In the genomic region with DNA sequence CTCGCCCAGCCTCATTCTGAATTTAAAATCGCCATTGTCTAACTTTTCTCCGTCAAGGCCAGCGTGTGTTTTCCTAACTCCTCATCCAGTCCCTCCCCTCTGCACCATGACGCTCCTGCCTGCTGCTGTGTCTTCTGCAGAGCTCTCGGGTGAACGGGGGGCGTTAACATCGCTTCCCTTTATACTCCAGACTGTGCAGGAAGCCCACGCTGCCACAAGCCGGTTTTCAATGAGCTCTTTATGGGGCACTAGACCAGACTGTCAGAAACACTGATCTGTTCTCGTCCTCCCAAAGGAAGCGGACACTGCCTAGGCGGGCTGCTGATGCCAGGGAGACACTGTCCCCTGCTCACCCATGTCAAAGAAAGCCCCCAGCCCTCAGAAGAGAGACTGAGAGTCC, we compare ENCODE assay signal across 10 cellular contexts. TPM values are rescaled to one million over a fixed set of nuclear protein-coding genes. Genes with fewer than 3 reads are reported as not detected.
DNase-seq lines count a peak whose midpoint lies in the region; ATAC-seq, FAIRE-seq and TF ChIP-seq lines count a peak whose summit lies in the region.
"Had no signal": no experiment of that assay in that cellular context is flagged by ENCODE, and none has a peak within 500 bp of the region (broad histone marks: within the 10 kb centered on the region; RNA-seq: fewer than 3 reads in every experiment).

No MANE protein-coding gene starts in this region.

- peak overlapping the region; percentile 58 for H3K27ac ChIP-seq in KOPT-K1 (ENCODE audit: low read depth, low read length, poor library complexity, severe bottlenecking)
- H3K27ac ChIP-seq in GM12878 (ENCODE audit: control insufficient read depth, insufficient read depth): peak overlapping the region; percentile 99
- peak overlapping the region in 3 of 4 donors; percentile 41 to 57 (median 48) for H3K27ac ChIP-seq in sigmoid colon
- H3K27ac ChIP-seq in PC-9: no peak overlapping the region

- H3K36me3 ChIP-seq in KOPT-K1 (ENCODE audit: insufficient read depth, low read length) (no peaks in the 10 kb centered on the region), GM12878 (ENCODE audit: control insufficient read depth in 2 of 2, insufficient read depth in 2 of 2, low read length in 1 of 2) (peaks cover 2 to 5% of the 10 kb centered on the region in 2 experiments; a peak in 2 of 4 replicates), sigmoid colon (no peaks in the 10 kb centered on the region), PC-9 (ENCODE audit: low read depth) (no peaks in the 10 kb centered on the region)

- no peaks in the 10 kb centered on the region for H3K27me3 ChIP-seq in GM12878 (replicated peaks in 1 of 2; ENCODE audit: control insufficient read depth in 2 of 2, insufficient read depth in 2 of 2, low read length in 1 of 2)
- no peaks in the 10 kb centered on the region for H3K27me3 ChIP-seq in sigmoid colon
- no peaks in the 10 kb centered on the region for H3K27me3 ChIP-seq in PC-9 (ENCODE audit: insufficient read depth, low read depth)

- no peak for TF ChIP-seq RAD21 in GM12878 (IDR thresholded peaks at IDR 0.05; ENCODE audit: insufficient read depth, low read depth, low read length)

- TF ChIP-seq EP300 in GM12878 (IDR thresholded peaks at IDR 0.05; ENCODE audit: borderline replicate concordance in 1 of 2, control insufficient read depth in 1 of 2, low read depth in 2 of 2, low read length in 2 of 2) (no peak), sigmoid colon (IDR thresholded peaks at IDR 0.05) (no peak)

- ATAC-seq in GM19455 (IDR thresholded peaks at IDR 0.05; ENCODE audit: unreplicated experiment) (peak; percentile 11), GM12878 (peak; percentile 40), SK-N-SH treated with all-trans-retinoic acid at 6 μM for 48 hours (no peak)

- intact Hi-C loops in GM12878 (cut with micrococcal nuclease; ENCODE audit: unreplicated experiment): loop anchor here (1.0 kb wide), 1 partner anchor 13 kb away; no protein-coding TSS in a partner anchor
- intact Hi-C loops in sigmoid colon (cut with DNase I): no loop called here
- intact Hi-C loops in PC-9 (cut with micrococcal nuclease; ENCODE audit: unreplicated experiment): no loop called here

- H4K20me1 ChIP-seq in GM12878 (ENCODE audit: control insufficient read depth, insufficient read depth) (no peaks in the 10 kb centered on the region), PC-9 (ENCODE audit: insufficient read depth) (no peaks in the 10 kb centered on the region)

- FAIRE-seq in GM12878 (lab: Jason Lieb, UNC) (peak; percentile 41), H54 (lab: Jason Lieb, UNC) (no peak)
- FAIRE-seq: keratinocyte had no signal

- SMC1A ChIA-PET in GM12878 (lab: Charles Lee; ENCODE audit: uncharacterized antibody, unreplicated experiment): interaction anchor here (0.7 to 12.0 kb wide), 8 partner anchors 8 to 77 kb away, joined by 3 to 115 read pairs (median 4); a partner anchor contains a TSS

- no peaks in the 10 kb centered on the region for H3K9me2 ChIP-seq in PC-9 (ENCODE audit: insufficient read depth)

- CTCF ChIA-PET in GM12878 (lab: Yijun Ruan, JAX) (interaction anchor here (0.6 to 3.8 kb wide), 13 partner anchors 10 to 603 kb away, joined by 3 to 33 read pairs (median 7); a partner anchor contains a TSS), PC-9 (lab: Charles Lee) (no interaction called here)

- peak overlapping the region; percentile 89 for H3K9ac ChIP-seq in GM12878 (ENCODE audit: control insufficient read depth, insufficient read depth, low read length)

- 6% methylated on average over 14 of the region's 14 CpGs for WGBS in GM12878 (ENCODE audit: insufficient coverage, insufficient replicate concordance, low lambda C conversion rate, missing lambda C conversion rate)
- WGBS in sigmoid colon, 2 donors: 44 to 86% methylated on average over 14 of the region's 14 CpGs

- no peak for DNase-seq in GM12878 (ENCODE audit: low read depth, low spot score)
- peak; percentile 68 for DNase-seq in sigmoid colon
- no peak for DNase-seq in DMS79 (lab: John Stamatoyannopoulos, UW)
- no peak for DNase-seq in PC-9
- DNase-seq in H54 (ENCODE audit: insufficient read length, low spot score): no peak
- DNase-seq: central memory CD4-positive, alpha-beta T cell had no signal

- peak overlapping the region; percentile 66 for H3K4me3 ChIP-seq in GM12878
- no peak overlapping the region for H3K4me3 ChIP-seq in sigmoid colon
- no peak overlapping the region for H3K4me3 ChIP-seq in PC-9

- no peaks in the 10 kb centered on the region for H3F3A ChIP-seq in PC-9 (ENCODE audit: insufficient read depth, low read depth)

- no peaks in the 10 kb centered on the region for H3K9me3 ChIP-seq in KOPT-K1 (ENCODE audit: insufficient read depth, low read length, poor library complexity, severe bottlenecking)
- H3K9me3 ChIP-seq in GM12878 (replicated peaks; ENCODE audit: control insufficient read depth, insufficient read depth, low read length): no peaks in the 10 kb centered on the region
- H3K9me3 ChIP-seq in sigmoid colon: no peaks in the 10 kb centered on the region
- no peaks in the 10 kb centered on the region for H3K9me3 ChIP-seq in PC-9 (ENCODE audit: insufficient read depth, low read depth)

- POLR2A ChIA-PET in GM12878 (lab: Charles Lee): interaction anchor here (0.7 to 6.9 kb wide), 5 partner anchors 10 to 45 kb away, joined by 3 to 101 read pairs (median 4); a partner anchor contains a TSS
- POLR2A ChIA-PET in PC-9 (lab: Charles Lee; ENCODE audit: unreplicated experiment): interaction anchor here (0.6 kb wide), 1 partner anchor 12 kb away, joined by 3 read pairs; no protein-coding TSS in a partner anchor

- peaks cover 8% of the 10 kb centered on the region; the same call in 1 of the 2 replicates for H3K79me2 ChIP-seq in GM12878 (ENCODE audit: control insufficient read depth, insufficient read depth, low read length)
- no peaks in the 10 kb centered on the region for H3K79me2 ChIP-seq in PC-9 (ENCODE audit: low read depth)

- H3K4me1 ChIP-seq in GM12878 (ENCODE audit: control insufficient read depth, insufficient read depth, low read length) (peaks cover 51% of the 10 kb centered on the region), sigmoid colon (no peaks in the 10 kb centered on the region), PC-9 (replicated peaks; ENCODE audit: insufficient read depth) (no peaks in the 10 kb centered on the region; the same call in 1 of the 2 replicates)

- RAD21 ChIA-PET in GM12878 (lab: Charles Lee; ENCODE audit: unreplicated experiment): interaction anchor here (1.2 to 3.7 kb wide), 8 partner anchors 11 to 53 kb away, joined by 4 to 50 read pairs (median 6); a partner anchor contains a TSS

- BruUV-seq in GM12878 (replicated peaks; lab: Mats Ljungman, UMichigan): TSS peak; percentile 47
- BruUV-seq in PC-9 (replicated peaks; lab: Mats Ljungman, UMichigan): no TSS peak

- TF ChIP-seq CTCF in GM12878 (IDR thresholded peaks at IDR 0.05 in 2 of 3, conservative IDR thresholded peaks at IDR 0.05 in 1 of 3; ENCODE audit: control insufficient read depth in 2 of 3, extremely low read depth in 1 of 3, insufficient read depth in 1 of 3, low read depth in 3 of 3, low read length in 3 of 3) (no peak), sigmoid colon (IDR thresholded peaks at IDR 0.05) (no peak), PC-9 (conservative IDR thresholded peaks at IDR 0.05) (no peak)

- TF ChIP-seq POLR2A in GM12878 (IDR thresholded peaks at IDR 0.05; ENCODE audit: low read depth, low read length) (no peak; the same call in 1 of the 2 replicates), sigmoid colon (IDR thresholded peaks at IDR 0.05) (no peak), H54 (IDR thresholded peaks at IDR 0.05; ENCODE audit: low read depth, low read length) (no peak)

- in situ Hi-C loops in GM12878 (cut with MboI): no loop called here

- peak overlapping the region; percentile 33 for H2AFZ ChIP-seq in GM12878 (ENCODE audit: control insufficient read depth, low read depth, low read length)
- no peak overlapping the region for H2AFZ ChIP-seq in PC-9

- peak overlapping the region; percentile 100 for H3K4me2 ChIP-seq in GM12878 (ENCODE audit: control insufficient read depth, insufficient read depth)
- H3K4me2 ChIP-seq in PC-9: no peak overlapping the region

RNA-seq across cellular contexts. Expression of a gene that starts 13.3 kb away (rescaled TPM):
- not detected in 2 replicates for total RNA-seq in GM12878 (2013; cell fraction: nucleolus; rRNA removed)
- total RNA-seq in GM12878 (2014; rRNA removed): not detected in 2 replicates
- total RNA-seq in GM12878 (2014; rRNA removed; fragmentation: Illumina TruSeq; extraction: Trizol): not detected in 2 replicates
- 0.23 TPM in 1 of 2 replicates, not detected in the other for total RNA-seq in GM12878 (2021)
- polyA plus RNA-seq in GM12878 (2011; ENCODE audit: low read depth): not detected
- not detected in 2 replicates for polyA plus RNA-seq in GM12878 (2011; rRNA removed)
- 0.07 TPM in 1 of 2 replicates, not detected in the other for polyA plus RNA-seq in GM12878 (2011; cell fraction: cytosol; rRNA removed)
- polyA plus RNA-seq in GM12878 (2011; cell fraction: nucleus; rRNA removed): 0.29 TPM in 1 of 2 replicates, not detected in the other
- 0.48 TPM in 1 of 2 replicates, not detected in the other for polyA plus RNA-seq in GM12878 (2012)
- not detected in 2 replicates for polyA plus RNA-seq in GM12878 (2014; fragmentation: Illumina TruSeq; extraction: Trizol)
- not detected for polyA plus RNA-seq in GM12878 (2014; fragmentation: Nextera tagmentation; extraction: Ambion mirVana)
- polyA plus RNA-seq in GM12878 (2014; rRNA removed): not detected in 2 replicates
- not detected for polyA plus RNA-seq in GM12878 (2016; fragmentation: Nextera tagmentation; extraction: Ambion mirVana)
- not detected in 2 replicates for polyA minus RNA-seq in GM12878 (2011; rRNA and poly(A)+ RNA removed)
- polyA minus RNA-seq in GM12878 (2011; cell fraction: cytosol; rRNA and poly(A)+ RNA removed): not detected in 2 replicates
- not detected in 2 replicates for polyA minus RNA-seq in GM12878 (2011; cell fraction: nucleus; rRNA and poly(A)+ RNA removed)
- total RNA-seq in sigmoid colon: not detected
- polyA plus RNA-seq in sigmoid colon: under 1 TPM in 1 of 3 donors, not detected in 2; 0.12 TPM
- total RNA-seq in PC-9 (2021): 0.65 TPM in 1 of 2 replicates, not detected in the other
- polyA plus RNA-seq: keratinocyte had no signal

RNA-seq across cellular contexts. Expression of a gene that starts 20.5 kb away (rescaled TPM):
- 130 and 159 TPM in 2 replicates for total RNA-seq in GM12878 (2013; cell fraction: nucleolus; rRNA removed)
- total RNA-seq in GM12878 (2014; rRNA removed): 22.5 and 31.1 TPM in 2 replicates
- 10.9 and 12.2 TPM in 2 replicates for total RNA-seq in GM12878 (2014; rRNA removed; fragmentation: Illumina TruSeq; extraction: Trizol)
- 30.5 and 43.0 TPM in 2 replicates for total RNA-seq in GM12878 (2021)
- polyA plus RNA-seq in GM12878 (2011; ENCODE audit: low read depth): 10.0 TPM
- 2.0 and 6.5 TPM in 2 replicates for polyA plus RNA-seq in GM12878 (2011; rRNA removed)
- polyA plus RNA-seq in GM12878 (2011; cell fraction: cytosol; rRNA removed): 7.1 and 8.0 TPM in 2 replicates
- 52.8 and 56.2 TPM in 2 replicates for polyA plus RNA-seq in GM12878 (2011; cell fraction: nucleus; rRNA removed)
- polyA plus RNA-seq in GM12878 (2012): 34.5 and 40.1 TPM in 2 replicates
- 3.7 and 12.9 TPM in 2 replicates for polyA plus RNA-seq in GM12878 (2014; fragmentation: Illumina TruSeq; extraction: Trizol)
- 1 to 10 TPM in 1 of 2 experiments, under 1 TPM in 1; 0.97 to 1.1 TPM for polyA plus RNA-seq in GM12878 (2014; fragmentation: Nextera tagmentation; extraction: Ambion mirVana)
- polyA plus RNA-seq in GM12878 (2014; rRNA removed): 38.3 and 42.4 TPM in 2 replicates
- polyA plus RNA-seq in GM12878 (2016; fragmentation: Nextera tagmentation; extraction: Ambion mirVana): 10 to 100 TPM; 24.5 to 26.4 TPM
- polyA minus RNA-seq in GM12878 (2011; rRNA and poly(A)+ RNA removed): 7.6 and 15.0 TPM in 2 replicates
- 7.0 and 7.6 TPM in 2 replicates for polyA minus RNA-seq in GM12878 (2011; cell fraction: cytosol; rRNA and poly(A)+ RNA removed)
- polyA minus RNA-seq in GM12878 (2011; cell fraction: nucleus; rRNA and poly(A)+ RNA removed): 14.9 and 27.1 TPM in 2 replicates
- 10 to 100 TPM in 3 of 4 donors, 1 to 10 TPM in 1; 7.9 to 27.6 (median 12.5) TPM for total RNA-seq in sigmoid colon
- 10 to 100 TPM in 1 of 3 donors, 1 to 10 TPM in 2; 1.2 to 35.7 (median 5.8) TPM for polyA plus RNA-seq in sigmoid colon
- 39.6 and 51.6 TPM in 2 replicates for total RNA-seq in PC-9 (2021)

RNA-seq across cellular contexts. Expression of a gene that starts 27.7 kb away (rescaled TPM):
- total RNA-seq in GM12878 (2013; cell fraction: nucleolus; rRNA removed): 34.7 and 38.9 TPM in 2 replicates
- 13.4 and 17.8 TPM in 2 replicates for total RNA-seq in GM12878 (2014; rRNA removed)
- total RNA-seq in GM12878 (2014; rRNA removed; fragmentation: Illumina TruSeq; extraction: Trizol): 10.3 and 12.4 TPM in 2 replicates
- 35.2 and 39.0 TPM in 2 replicates for total RNA-seq in GM12878 (2021)
- polyA plus RNA-seq in GM12878 (2011; ENCODE audit: low read depth): 7.4 TPM
- polyA plus RNA-seq in GM12878 (2011; rRNA removed): 5.7 and 11.1 TPM in 2 replicates
- polyA plus RNA-seq in GM12878 (2011; cell fraction: cytosol; rRNA removed): 11.0 and 15.8 TPM in 2 replicates
- 34.1 and 40.7 TPM in 2 replicates for polyA plus RNA-seq in GM12878 (2011; cell fraction: nucleus; rRNA removed)
- 15.5 and 18.7 TPM in 2 replicates for polyA plus RNA-seq in GM12878 (2012)
- 10.1 and 18.1 TPM in 2 replicates for polyA plus RNA-seq in GM12878 (2014; fragmentation: Illumina TruSeq; extraction: Trizol)
- 1 to 10 TPM; 2.1 to 3.0 TPM for polyA plus RNA-seq in GM12878 (2014; fragmentation: Nextera tagmentation; extraction: Ambion mirVana)
- polyA plus RNA-seq in GM12878 (2014; rRNA removed): 14.5 and 21.7 TPM in 2 replicates
- polyA plus RNA-seq in GM12878 (2016; fragmentation: Nextera tagmentation; extraction: Ambion mirVana): 10 to 100 TPM; 13.7 to 15.5 TPM
- polyA minus RNA-seq in GM12878 (2011; rRNA and poly(A)+ RNA removed): 48.9 and 93.6 TPM in 2 replicates
- 13.2 and 13.6 TPM in 2 replicates for polyA minus RNA-seq in GM12878 (2011; cell fraction: cytosol; rRNA and poly(A)+ RNA removed)
- 8.6 and 14.3 TPM in 2 replicates for polyA minus RNA-seq in GM12878 (2011; cell fraction: nucleus; rRNA and poly(A)+ RNA removed)
- total RNA-seq in sigmoid colon: 10 to 100 TPM; 11.0 to 26.3 (median 16.1) TPM
- polyA plus RNA-seq in sigmoid colon: 10 to 100 TPM in 1 of 3 donors, 1 to 10 TPM in 2; 6.2 to 16.1 (median 6.6) TPM
- 27.4 and 28.0 TPM in 2 replicates for total RNA-seq in PC-9 (2021)

RNA-seq across cellular contexts. Expression of a gene that starts 56.8 kb away (rescaled TPM):
- not detected in 2 replicates for total RNA-seq in GM12878 (2013; cell fraction: nucleolus; rRNA removed)
- total RNA-seq in GM12878 (2014; rRNA removed) (0.34 TPM in 1 of 2 replicates, not detected in the other), GM12878 (2014; rRNA removed; fragmentation: Illumina TruSeq; extraction: Trizol) (not detected in 2 replicates), GM12878 (2021) (not detected in 2 replicates), sigmoid colon (10 to 100 TPM; 18.6 to 33.4 (median 19.3) TPM), PC-9 (2021) (0.93 and 1.1 TPM in 2 replicates)
- not detected for polyA plus RNA-seq in GM12878 (2011; ENCODE audit: low read depth)
- polyA plus RNA-seq in GM12878 (2011; rRNA removed) (not detected in 2 replicates), GM12878 (2014; fragmentation: Illumina TruSeq; extraction: Trizol) (not detected in 2 replicates), GM12878 (2014; fragmentation: Nextera tagmentation; extraction: Ambion mirVana) (not detected), GM12878 (2014; rRNA removed) (not detected in 2 replicates), GM12878 (2016; fragmentation: Nextera tagmentation; extraction: Ambion mirVana) (not detected), sigmoid colon (10 to 100 TPM in 2 of 3 donors, 1 to 10 TPM in 1; 9.7 to 25.8 (median 10.1) TPM)
- 0.09 TPM in 1 of 2 replicates, not detected in the other for polyA plus RNA-seq in GM12878 (2011; cell fraction: cytosol; rRNA removed)
- polyA plus RNA-seq in GM12878 (2011; cell fraction: nucleus; rRNA removed): 0.25 TPM in 1 of 2 replicates, not detected in the other
- polyA plus RNA-seq in GM12878 (2012): not detected in 2 replicates
- 0.31 TPM in 1 of 2 replicates, not detected in the other for polyA minus RNA-seq in GM12878 (2011; rRNA and poly(A)+ RNA removed)
- not detected in 2 replicates for polyA minus RNA-seq in GM12878 (2011; cell fraction: cytosol; rRNA and poly(A)+ RNA removed)
- polyA minus RNA-seq in GM12878 (2011; cell fraction: nucleus; rRNA and poly(A)+ RNA removed): not detected in 2 replicates

RNA-seq across cellular contexts. Expression of a gene that starts 59.2 kb away (rescaled TPM):
- total RNA-seq in GM12878 (2013; cell fraction: nucleolus; rRNA removed): 2.4 TPM in 2 replicates
- total RNA-seq in GM12878 (2014; rRNA removed): 0.44 TPM in 1 of 2 replicates, not detected in the other
- 0.18 TPM in 1 of 2 replicates, not detected in the other for total RNA-seq in GM12878 (2014; rRNA removed; fragmentation: Illumina TruSeq; extraction: Trizol)
- 0.37 and 0.95 TPM in 2 replicates for total RNA-seq in GM12878 (2021)
- not detected for polyA plus RNA-seq in GM12878 (2011; ENCODE audit: low read depth)
- 0.22 and 0.49 TPM in 2 replicates for polyA plus RNA-seq in GM12878 (2011; rRNA removed)
- polyA plus RNA-seq in GM12878 (2011; cell fraction: cytosol; rRNA removed): 0.24 and 0.48 TPM in 2 replicates
- 0.50 and 1.4 TPM in 2 replicates for polyA plus RNA-seq in GM12878 (2011; cell fraction: nucleus; rRNA removed)
- polyA plus RNA-seq in GM12878 (2012): 0.45 TPM in 1 of 2 replicates, not detected in the other
- not detected in 2 replicates for polyA plus RNA-seq in GM12878 (2014; fragmentation: Illumina TruSeq; extraction: Trizol)
- polyA plus RNA-seq in GM12878 (2014; fragmentation: Nextera tagmentation; extraction: Ambion mirVana): under 1 TPM in 1 of 2 experiments, not detected in 1; 0.31 TPM
- polyA plus RNA-seq in GM12878 (2014; rRNA removed): 0.51 TPM in 1 of 2 replicates, not detected in the other
- under 1 TPM; 0.37 to 0.55 TPM for polyA plus RNA-seq in GM12878 (2016; fragmentation: Nextera tagmentation; extraction: Ambion mirVana)
- polyA minus RNA-seq in GM12878 (2011; rRNA and poly(A)+ RNA removed): not detected in 2 replicates
- polyA minus RNA-seq in GM12878 (2011; cell fraction: cytosol; rRNA and poly(A)+ RNA removed): not detected in 2 replicates
- polyA minus RNA-seq in GM12878 (2011; cell fraction: nucleus; rRNA and poly(A)+ RNA removed): not detected in 2 replicates
- 1 to 10 TPM; 1.1 to 6.1 (median 3.6) TPM for total RNA-seq in sigmoid colon
- polyA plus RNA-seq in sigmoid colon: 1 to 10 TPM in 2 of 3 donors, not detected in 1; 4.8 to 7.1 TPM
- total RNA-seq in PC-9 (2021): 2.6 and 2.7 TPM in 2 replicates
